Comparison of ENCODE assay signal across 8 cellular contexts in genomic region chr2:156332452-156333273, GRCh38. TPM values are rescaled to one million over a fixed set of nuclear protein-coding genes. Genes with fewer than 3 reads are reported as not detected.
DNase-seq lines count a peak whose midpoint lies in the region; ATAC-seq and TF ChIP-seq lines count a peak whose summit lies in the region.

Gene NR4A2, minus strand, starts transcription at chr2:156332721. Its CDS starts 2,535 bp downstream, at chr2:156330186.

- peak within 1 kb of the TSS; percentile 60 for H2AFZ ChIP-seq in fibroblast of lung (ENCODE audit: low read length)

- DNase-seq in DMS53 treated with DMSO at 0.1 percent for 48 hours (lab: John Stamatoyannopoulos, UW; ENCODE audit: unreplicated experiment) = peak; percentile 95
- peak; percentile 85 for DNase-seq in KBM-7
- DNase-seq in RPMI7951 (ENCODE audit: low read depth) = peak; percentile 87
- peak; percentile 88 to 92 for DNase-seq in fibroblast of lung (ENCODE audit: low read depth in 2 of 2)
- peak; percentile 89 for DNase-seq in natural killer cell
- DNase-seq in stimulated activated naive CD4-positive, alpha-beta T cell treated with Interleukin-2 at 50 U/mL for 16 hours (lab: John Stamatoyannopoulos, UW) = peak; percentile 87

- in situ Hi-C loops in KBM-7 (cut with MboI; ENCODE audit: low pct_unique_long_range_greater_than_20kb, low sequenced_read_pairs) = loop anchor here (25.0 kb wide), 1 partner anchor 255 kb away; no protein-coding TSS in a partner anchor

- H3K9me3 ChIP-seq in fibroblast of lung (ENCODE audit: control insufficient read depth, insufficient read depth, low read depth, low read length) = no peaks in the 10 kb centered on the region

- TF ChIP-seq CTCF in fibroblast of lung (conservative IDR thresholded peaks at IDR 0.05 in 1 of 2, IDR thresholded peaks at IDR 0.05 in 1 of 2; ENCODE audit: low read depth in 1 of 2, low read length in 2 of 2) (no peak), natural killer cell (IDR thresholded peaks at IDR 0.05) (no peak)

- peaks cover 70% of the 10 kb centered on the region for H3K36me3 Mint-ChIP-seq in activated T-helper 17 cell treated with anti-CD3 and anti-CD28 coated beads, Interleukin-2, amount 50 U/mL, for 72 hours (ENCODE audit: low read depth)
- H3K36me3 Mint-ChIP-seq in natural killer cell = no peaks in the 10 kb centered on the region

- intact Hi-C loops in natural killer cell (cut with micrococcal nuclease) = loop anchor here (1.0 to 10.0 kb wide), 3 partner anchors 9 to 1082 kb away; no protein-coding TSS in a partner anchor

- peak within 1 kb of the TSS; percentile 99 for H3K4me2 ChIP-seq in fibroblast of lung (ENCODE audit: extremely low read depth, insufficient read depth, low read length)

- no peaks in the 10 kb centered on the region for H3K27me3 ChIP-seq in fibroblast of lung (ENCODE audit: control insufficient read depth, insufficient read depth, low read length)

- H3K9ac ChIP-seq in fibroblast of lung (ENCODE audit: insufficient read depth, low read length) = peak within 1 kb of the TSS; percentile 98

- peaks cover 4% of the 10 kb centered on the region for H3K4me1 ChIP-seq in fibroblast of lung (ENCODE audit: control insufficient read depth, extremely low read depth, insufficient read depth, low read length)

- H4K20me1 ChIP-seq in fibroblast of lung (ENCODE audit: control insufficient read depth, extremely low read depth, insufficient read depth, low read length) = no peaks in the 10 kb centered on the region

- peak within 1 kb of the TSS; percentile 100 for H3K27ac ChIP-seq in fibroblast of lung (ENCODE audit: insufficient read depth, low read length)

- H3K4me1 Mint-ChIP-seq in activated T-helper 17 cell treated with anti-CD3 and anti-CD28 coated beads, Interleukin-2, amount 50 U/mL, for 72 hours = peaks cover 19% of the 10 kb centered on the region
- peaks cover 69 to 76% of the 10 kb centered on the region in 2 donors for H3K4me1 Mint-ChIP-seq in natural killer cell

- H3K79me2 ChIP-seq in fibroblast of lung (ENCODE audit: control insufficient read depth, insufficient read depth, low read length) = no peaks in the 10 kb centered on the region

- no peaks in the 10 kb centered on the region for H3K9me3 Mint-ChIP-seq in activated T-helper 17 cell treated with anti-CD3 and anti-CD28 coated beads, Interleukin-2, amount 50 U/mL, for 72 hours
- H3K9me3 Mint-ChIP-seq in natural killer cell = no peaks in the 10 kb centered on the region

- peaks cover 5% of the 10 kb centered on the region for H3K27me3 Mint-ChIP-seq in activated T-helper 17 cell treated with anti-CD3 and anti-CD28 coated beads, Interleukin-2, amount 50 U/mL, for 72 hours
- H3K27me3 Mint-ChIP-seq in natural killer cell (ENCODE audit: low read depth in 2 of 2) = peaks cover 28 to 43% of the 10 kb centered on the region in 2 donors

- peak within 1 kb of the TSS; percentile 100 for H3K27ac Mint-ChIP-seq in activated T-helper 17 cell treated with anti-CD3 and anti-CD28 coated beads, Interleukin-2, amount 50 U/mL, for 72 hours
- peak within 1 kb of the TSS; percentile 99 for H3K27ac Mint-ChIP-seq in natural killer cell

- H3K4me3 ChIP-seq in fibroblast of lung (replicated peaks in 1 of 4; ENCODE audit: control extremely low read depth in 1 of 4, insufficient read depth in 1 of 4, low read depth in 3 of 4, low read length in 4 of 4) = peak within 1 kb of the TSS; percentile 55 to 76 (median 64)

- ATAC-seq in GM21723 (IDR thresholded peaks at IDR 0.05; ENCODE audit: unreplicated experiment) = peak; percentile 77
- peak; percentile 74 for ATAC-seq in activated T-helper 17 cell treated with anti-CD3 and anti-CD28 coated beads, Interleukin-2, amount 50 U/mL, for 72 hours (replicated peaks)
- peak; percentile 53 to 80 (median 65) for ATAC-seq in natural killer cell

- no peaks in the 10 kb centered on the region for H3K36me3 ChIP-seq in fibroblast of lung (ENCODE audit: control insufficient read depth, insufficient read depth, low read length)

- peak within 1 kb of the TSS; percentile 99 for H3K4me3 Mint-ChIP-seq in activated T-helper 17 cell treated with anti-CD3 and anti-CD28 coated beads, Interleukin-2, amount 50 U/mL, for 72 hours
- H3K4me3 Mint-ChIP-seq in natural killer cell = peak within 1 kb of the TSS; percentile 99

RNA-seq across cellular contexts. Expression of gene NR4A2, which starts in this region (rescaled TPM):
- 0.59 and 0.96 TPM in 2 replicates for total RNA-seq in RPMI7951 (2014; rRNA removed; shearing (Covaris generic))
- 10 to 100 TPM in 1 of 2 donors, 1 to 10 TPM in 1; 1.9 to 11.9 TPM for total RNA-seq in activated T-helper 17 cell treated with anti-CD3 and anti-CD28 coated beads, Interleukin-2, amount 50 U/mL, for 72 hours
- total RNA-seq in fibroblast of lung (0.17 and 0.26 TPM in 2 replicates), natural killer cell (100 to 1,000 TPM; 163 to 316 (median 266) TPM)
- 0.62 and 1.4 TPM in 2 replicates for polyA plus RNA-seq in fibroblast of lung
- 0.94 and 1.3 TPM in 2 replicates for polyA plus RNA-seq in fibroblast of lung (2012)
- 4.1 and 8.5 TPM in 2 replicates for polyA minus RNA-seq in fibroblast of lung (ENCODE audit: low replicate concordance)

Comparison
In these comparisons a context has a peak if more than half of its experiments do, and no peak if none do; other contexts are left out.
1. Peak in every context shown above with its lines: DNase-seq, ATAC-seq, H3K4me3 ChIP-seq and H3K27ac ChIP-seq.
2. RNA of gene NR4A2 (total RNA-seq): 163 to 316 TPM in natural killer cell; 1.9 to 11.9 TPM in activated T-helper 17 cell treated with anti-CD3 and anti-CD28 coated beads, Interleukin-2, amount 50 U/mL, for 72 hours, 0.59 to 0.96 TPM in RPMI7951 and 0.17 to 0.26 TPM in fibroblast of lung; every median in the first group is over 10 times any median in the second.
3. Peak in DNase-seq in RPMI7951; RNA of the gene not detected or under 1 TPM.